Comparison of ENCODE assay signal across 8 cellular contexts in the genomic region with DNA sequence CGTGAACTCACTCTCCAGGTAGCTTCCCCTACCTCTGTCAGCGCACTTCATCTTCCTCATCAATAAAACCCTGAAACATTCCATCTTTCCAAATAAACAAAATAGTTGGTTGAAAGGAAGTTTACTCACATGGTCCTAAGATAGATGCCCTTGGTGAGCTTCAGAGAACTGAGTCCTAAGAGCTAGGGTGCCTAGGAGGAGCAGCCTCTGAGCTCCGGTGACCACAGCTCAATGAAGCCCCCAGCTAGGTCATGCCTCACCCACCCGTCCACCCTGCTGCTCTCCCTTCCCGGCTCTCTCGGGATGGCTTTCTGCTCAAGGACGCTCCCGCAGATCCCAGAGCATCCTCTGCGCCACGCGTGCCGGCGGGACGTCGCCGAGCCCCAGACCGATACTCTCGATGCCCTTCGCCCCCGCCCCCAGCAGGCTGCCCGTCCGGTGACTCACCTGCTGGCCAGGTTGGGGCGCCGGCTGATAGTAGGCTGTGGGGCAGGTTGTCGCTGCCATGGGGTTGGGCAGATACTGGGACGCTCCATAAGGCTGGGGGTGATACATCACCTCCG. TPM values are rescaled to one million over a fixed set of nuclear protein-coding genes. Genes with fewer than 3 reads are reported as not detected.
DNase-seq lines count a peak whose midpoint lies in the region; ATAC-seq and TF ChIP-seq lines count a peak whose summit lies in the region.

No MANE protein-coding gene starts in this region.

- H3K27ac Mint-ChIP-seq in progenitor cell of endocrine pancreas = no peak overlapping the region

- peaks cover 56% of the 10 kb centered on the region for H3K27me3 Mint-ChIP-seq in progenitor cell of endocrine pancreas

- TF ChIP-seq CTCF in GM13976 (IDR thresholded peaks at IDR 0.05; ENCODE audit: borderline replicate concordance, control extremely low read depth, extremely low read depth, insufficient read depth, missing control alignments) (no peak), LNCaP clone FGC (IDR thresholded peaks at IDR 0.05; ENCODE audit: control insufficient read depth, extremely low read depth, insufficient read depth) (no peak), fibroblast of pulmonary artery (IDR thresholded peaks at IDR 0.05; ENCODE audit: low read length, missing control alignments) (no peak), progenitor cell of endocrine pancreas (IDR thresholded peaks at IDR 0.05; ENCODE audit: unreplicated experiment) (no peak)

- H3K4me3 Mint-ChIP-seq in progenitor cell of endocrine pancreas (ENCODE audit: low read depth) = peak overlapping the region; percentile 66

- H3K4me1 Mint-ChIP-seq in progenitor cell of endocrine pancreas (ENCODE audit: low read depth) = peaks cover 8% of the 10 kb centered on the region

- ATAC-seq in GM21528 (IDR thresholded peaks at IDR 0.05; ENCODE audit: low FRiP score, unreplicated experiment) = no peak

- DNase-seq in GM13976 (ENCODE audit: low spot score) (peak; percentile 25), LNCaP clone FGC (ENCODE audit: low read depth) (no peak), fibroblast of pulmonary artery (ENCODE audit: low read depth) (no peak), progenitor cell of endocrine pancreas (ENCODE audit: low spot score, unreplicated experiment) (peak; percentile 34), NCI-H1694 treated with DMSO at 0.1 percent for 48 hours (lab: John Stamatoyannopoulos, UW) (no peak), germinal center (ENCODE audit: low spot score) (no peak), NCI-H1092 (lab: John Stamatoyannopoulos, UW) (no peak)

- peak overlapping the region; percentile 44 for H3K4me3 ChIP-seq in LNCaP clone FGC (ENCODE audit: low read depth, low read length)
- peak overlapping the region; percentile 87 for H3K4me3 ChIP-seq in fibroblast of pulmonary artery (replicated peaks; ENCODE audit: low read depth, low read length)

- no peaks in the 10 kb centered on the region for H3K36me3 Mint-ChIP-seq in progenitor cell of endocrine pancreas (ENCODE audit: insufficient read depth)

- no peaks in the 10 kb centered on the region for H3K9me3 Mint-ChIP-seq in progenitor cell of endocrine pancreas (ENCODE audit: low read depth)

- in situ Hi-C loops in GM13976 (cut with MboI; ENCODE audit: low sequenced_read_pairs, unreplicated experiment) = no loop called here

RNA-seq across cellular contexts. Expression of gene VGLL3, which starts 0.7 kb away (rescaled TPM):
- 1.9 and 2.0 TPM in 2 replicates for total RNA-seq in progenitor cell of endocrine pancreas

Comparison
In these comparisons a context has a peak if more than half of its experiments do, and no peak if none do; other contexts are left out.
1. DNase-seq: peak in GM13976 (single experiment) and progenitor cell of endocrine pancreas (single experiment); none in LNCaP clone FGC (single experiment), fibroblast of pulmonary artery (single experiment), NCI-H1694 treated with DMSO at 0.1 percent for 48 hours (single experiment), germinal center (single experiment) and NCI-H1092 (single experiment).